Comparison of ENCODE assay signal across 9 cellular contexts in the genomic region with DNA sequence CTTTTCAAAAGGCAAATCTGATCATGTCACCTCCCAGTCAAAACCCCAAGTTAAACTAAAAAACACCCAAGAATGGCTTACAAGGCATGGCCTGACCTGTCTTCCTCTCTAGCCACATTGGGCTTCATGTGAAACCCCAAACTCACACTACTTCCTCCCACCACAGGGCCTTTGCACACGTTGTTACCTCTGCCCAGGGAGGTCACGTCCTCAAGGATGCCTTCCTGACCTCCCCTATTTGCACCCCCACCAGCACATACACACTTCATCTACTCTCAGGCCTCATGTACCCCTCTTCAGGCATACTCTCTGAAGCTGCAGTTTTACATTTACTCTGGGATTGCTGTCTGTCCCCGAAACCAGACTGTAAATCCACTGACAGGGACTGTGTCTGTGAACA. TPM values are rescaled to one million over a fixed set of nuclear protein-coding genes. Genes with fewer than 3 reads are reported as not detected.
DNase-seq lines count a peak whose midpoint lies in the region; ATAC-seq and TF ChIP-seq lines count a peak whose summit lies in the region.
"Had no signal": no experiment of that assay in that cellular context is flagged by ENCODE, and none has a peak within 500 bp of the region (broad histone marks: within the 10 kb centered on the region; RNA-seq: fewer than 3 reads in every experiment).

No MANE protein-coding gene starts in this region.

- ATAC-seq in heart right ventricle: no peak
- ATAC-seq in lower lobe of right lung: no peak
- no peak for ATAC-seq in upper lobe of right lung
- no peak for ATAC-seq in HG03097 (IDR thresholded peaks at IDR 0.05; ENCODE audit: low FRiP score, unreplicated experiment)
- no peak for ATAC-seq in GM21381 (IDR thresholded peaks at IDR 0.05; ENCODE audit: unreplicated experiment)

- intact Hi-C loops in left ventricle myocardium inferior (cut with micrococcal nuclease) (no loop called here), heart right ventricle (cut with DNase I) (loop anchor here in 3 of 10 donors (10.0 kb wide), 2 partner anchors 108 to 162 kb away; no protein-coding TSS in a partner anchor), lower lobe of right lung (cut with DNase I) (no loop called here), upper lobe of right lung (cut with DNase I) (no loop called here)
- intact Hi-C loops in activated T-helper 1 cell treated with anti-CD3 and anti-CD28 coated beads, Interleukin-12 subunit alpha, Interleukin-12 subunit beta, Interleukin-2, Interleukin-4 antibody, amounts not matched to agents 30 ng/mL and 10 ng/mL and 1 ng/mL, durations not matched to agents 14 hours and 24 hours and 36 hours (cut with micrococcal nuclease): no loop called here

- H3K4me3 Mint-ChIP-seq in activated T-helper 1 cell treated with anti-CD3 and anti-CD28 coated beads, Interleukin-12 subunit alpha, Interleukin-12 subunit beta, Interleukin-2, Interleukin-4 antibody, amounts not matched to agents 30 ng/mL and 10 ng/mL and 1 ng/mL, durations not matched to agents 14 hours and 24 hours and 36 hours: peak overlapping the region; percentile 61

- peaks cover 100% of the 10 kb centered on the region for H3K4me1 ChIP-seq in left ventricle myocardium inferior
- peaks cover 3 to 99% (median 79%) of the 10 kb centered on the region in 9 donors for H3K4me1 ChIP-seq in heart right ventricle
- peaks cover 82% of the 10 kb centered on the region for H3K4me1 ChIP-seq in lower lobe of right lung
- H3K4me1 ChIP-seq in upper lobe of right lung: peaks cover 75% of the 10 kb centered on the region

- 87% methylated on average over 3 of the region's 3 CpGs for WGBS in heart right ventricle, 2 donors

- H3K27ac ChIP-seq in left ventricle myocardium inferior (replicated peaks) (peak overlapping the region; percentile 96), heart right ventricle (peak overlapping the region in 1 of 10 donors; percentile 94), lower lobe of right lung (peak overlapping the region; percentile 97), upper lobe of right lung (peak overlapping the region; percentile 39)

- H3K9me3 ChIP-seq in left ventricle myocardium inferior (replicated peaks) (no peaks in the 10 kb centered on the region), heart right ventricle (no peaks in the 10 kb centered on the region), lower lobe of right lung (no peaks in the 10 kb centered on the region), upper lobe of right lung (no peaks in the 10 kb centered on the region)

- peaks cover 97% of the 10 kb centered on the region for H3K4me1 Mint-ChIP-seq in activated T-helper 1 cell treated with anti-CD3 and anti-CD28 coated beads, Interleukin-12 subunit alpha, Interleukin-12 subunit beta, Interleukin-2, Interleukin-4 antibody, amounts not matched to agents 30 ng/mL and 10 ng/mL and 1 ng/mL, durations not matched to agents 14 hours and 24 hours and 36 hours (ENCODE audit: low read depth)

- H3K27me3 ChIP-seq in left ventricle myocardium inferior (ENCODE audit: low read depth): no peaks in the 10 kb centered on the region
- no peaks in the 10 kb centered on the region for H3K27me3 ChIP-seq in heart right ventricle
- no peaks in the 10 kb centered on the region for H3K27me3 ChIP-seq in lower lobe of right lung (ENCODE audit: low read depth)
- no peaks in the 10 kb centered on the region for H3K27me3 ChIP-seq in upper lobe of right lung

- peaks cover 63% of the 10 kb centered on the region for H3K36me3 Mint-ChIP-seq in activated T-helper 1 cell treated with anti-CD3 and anti-CD28 coated beads, Interleukin-12 subunit alpha, Interleukin-12 subunit beta, Interleukin-2, Interleukin-4 antibody, amounts not matched to agents 30 ng/mL and 10 ng/mL and 1 ng/mL, durations not matched to agents 14 hours and 24 hours and 36 hours (ENCODE audit: low read depth)

- H3K4me3 ChIP-seq in left ventricle myocardium inferior: peak overlapping the region; percentile 94
- H3K4me3 ChIP-seq in heart right ventricle: no peak overlapping the region
- H3K4me3 ChIP-seq in lower lobe of right lung: peak overlapping the region; percentile 82
- no peak overlapping the region for H3K4me3 ChIP-seq in upper lobe of right lung

- peaks cover 8% of the 10 kb centered on the region for H3K36me3 ChIP-seq in left ventricle myocardium inferior
- peaks cover 0 to 22% (median 0%) of the 10 kb centered on the region in 9 donors for H3K36me3 ChIP-seq in heart right ventricle
- peaks cover 27% of the 10 kb centered on the region for H3K36me3 ChIP-seq in lower lobe of right lung
- peaks cover 22% of the 10 kb centered on the region for H3K36me3 ChIP-seq in upper lobe of right lung

- DNase-seq in left ventricle myocardium inferior (no peak), heart right ventricle (no peak), lower lobe of right lung (no peak), upper lobe of right lung (no peak)
- no peak for DNase-seq in activated T-helper 1 cell treated with anti-CD3 and anti-CD28 coated beads, Interleukin-12 subunit alpha, Interleukin-12 subunit beta, Interleukin-2, Interleukin-4 antibody, amounts not matched to agents 30 ng/mL and 10 ng/mL and 1 ng/mL, durations not matched to agents 14 hours and 24 hours and 36 hours (ENCODE audit: low spot score)
- no peak for DNase-seq in stimulated activated CD4-positive, alpha-beta T cell treated with anti-CD3 and anti-CD28 coated beads, Interleukin-4, amount 100 ng/mL, for 4 hours
- DNase-seq: T-helper 9 cell had no signal

- no peaks in the 10 kb centered on the region for H3K9me3 Mint-ChIP-seq in activated T-helper 1 cell treated with anti-CD3 and anti-CD28 coated beads, Interleukin-12 subunit alpha, Interleukin-12 subunit beta, Interleukin-2, Interleukin-4 antibody, amounts not matched to agents 30 ng/mL and 10 ng/mL and 1 ng/mL, durations not matched to agents 14 hours and 24 hours and 36 hours

- no peaks in the 10 kb centered on the region for H3K27me3 Mint-ChIP-seq in activated T-helper 1 cell treated with anti-CD3 and anti-CD28 coated beads, Interleukin-12 subunit alpha, Interleukin-12 subunit beta, Interleukin-2, Interleukin-4 antibody, amounts not matched to agents 30 ng/mL and 10 ng/mL and 1 ng/mL, durations not matched to agents 14 hours and 24 hours and 36 hours (ENCODE audit: insufficient read depth)

- H3K27ac Mint-ChIP-seq in activated T-helper 1 cell treated with anti-CD3 and anti-CD28 coated beads, Interleukin-12 subunit alpha, Interleukin-12 subunit beta, Interleukin-2, Interleukin-4 antibody, amounts not matched to agents 30 ng/mL and 10 ng/mL and 1 ng/mL, durations not matched to agents 14 hours and 24 hours and 36 hours: peak overlapping the region; percentile 74

- TF ChIP-seq CTCF in left ventricle myocardium inferior (IDR thresholded peaks at IDR 0.05; ENCODE audit: borderline replicate concordance): no peak
- no peak for TF ChIP-seq CTCF in heart right ventricle (IDR thresholded peaks at IDR 0.05)
- no peak for TF ChIP-seq CTCF in lower lobe of right lung (IDR thresholded peaks at IDR 0.05)
- no peak for TF ChIP-seq CTCF in upper lobe of right lung (IDR thresholded peaks at IDR 0.05)

RNA-seq across cellular contexts. Expression of a gene that starts 6.1 kb away (rescaled TPM):
- total RNA-seq in left ventricle myocardium inferior (242 TPM), heart right ventricle (100 to 1,000 TPM; 148 to 227 (median 186) TPM), lower lobe of right lung (254 TPM), upper lobe of right lung (260 TPM)
- 100 to 1,000 TPM in 1 of 2 donors, 10 to 100 TPM in 1; 90.3 to 322 TPM for polyA plus RNA-seq in heart right ventricle
- 205 and 206 TPM in 2 replicates for total RNA-seq in activated T-helper 1 cell treated with anti-CD3 and anti-CD28 coated beads, Interleukin-12 subunit alpha, Interleukin-12 subunit beta, Interleukin-2, Interleukin-4 antibody, amounts not matched to agents 30 ng/mL and 10 ng/mL and 1 ng/mL, durations not matched to agents 14 hours and 24 hours and 36 hours

Comparison
In these comparisons a context has a peak if more than half of its experiments do, and no peak if none do; other contexts are left out.
1. H3K4me3 ChIP-seq: peak in left ventricle myocardium inferior (single experiment) and lower lobe of right lung (single experiment); none in heart right ventricle (0 of 10) and upper lobe of right lung (single experiment).